Comparison of ENCODE assay signal across 1 cellular context in the genomic region with DNA sequence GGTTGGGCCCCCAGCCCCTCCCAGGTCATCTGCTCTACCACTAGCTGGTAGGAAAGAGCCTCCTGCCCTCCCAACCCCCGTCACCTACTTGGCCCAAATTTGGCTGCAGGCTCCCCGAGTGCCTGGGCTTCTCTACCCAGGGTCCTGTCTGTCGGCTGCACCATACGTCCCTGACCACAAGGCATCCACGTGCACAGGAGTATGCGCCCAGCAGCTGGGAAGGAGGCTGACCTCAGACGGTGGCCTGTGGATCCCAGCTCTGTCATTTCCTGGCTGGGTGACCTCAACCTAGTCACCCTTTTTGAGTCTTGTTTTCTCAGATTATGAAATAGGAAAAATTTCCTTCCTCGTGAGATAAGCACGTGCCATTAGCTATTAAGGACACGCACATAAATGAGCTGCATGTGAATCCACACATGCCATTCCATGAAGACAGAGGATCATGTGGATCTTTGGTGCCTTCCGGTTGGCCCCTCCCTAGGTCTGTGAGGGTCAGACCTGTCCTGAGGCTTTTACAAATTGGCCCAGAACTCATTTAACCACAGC.
TF ChIP-seq lines count a peak whose summit lies in the region.

No MANE protein-coding gene starts in this region.

TF ChIP-seq in K562, 482 proteins besides CTCF, POLR2A, EP300 and RAD21 (continued from another document and continues in another):
- TF ChIP-seq GABPA (tag; conservative IDR thresholded peaks at IDR 0.05; ENCODE audit: low read depth): peak; percentile 45; the same call in 1 of the 2 replicates
- TF ChIP-seq, protein P1, sequence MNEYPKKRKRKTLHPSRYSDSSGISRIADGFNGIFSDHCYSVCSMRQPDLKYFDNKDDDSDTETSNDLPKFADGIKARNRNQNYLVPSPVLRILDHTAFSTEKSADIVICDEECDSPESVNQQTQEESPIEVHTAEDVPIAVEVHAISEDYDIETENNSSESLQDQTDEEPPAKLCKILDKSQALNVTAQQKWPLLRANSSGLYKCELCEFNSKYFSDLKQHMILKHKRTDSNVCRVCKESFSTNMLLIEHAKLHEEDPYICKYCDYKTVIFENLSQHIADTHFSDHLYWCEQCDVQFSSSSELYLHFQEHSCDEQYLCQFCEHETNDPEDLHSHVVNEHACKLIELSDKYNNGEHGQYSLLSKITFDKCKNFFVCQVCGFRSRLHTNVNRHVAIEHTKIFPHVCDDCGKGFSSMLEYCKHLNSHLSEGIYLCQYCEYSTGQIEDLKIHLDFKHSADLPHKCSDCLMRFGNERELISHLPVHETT (CRISPR knock-in tag; conservative IDR thresholded peaks at IDR 0.05 in 1 of 2, IDR thresholded peaks at IDR 0.05 in 1 of 2): 0 out of 4 replicates have a peak, but pooled peaks of 1 of the 2 experiments have one; percentile 22
- TF ChIP-seq TFAM (CRISPR knock-in tag; conservative IDR thresholded peaks at IDR 0.05): no peak
- no peak for TF ChIP-seq SIN3A (IDR thresholded peaks at IDR 0.05; ENCODE audit: borderline replicate concordance in 2 of 2, control insufficient read depth in 1 of 2, low read depth in 2 of 2, low read length in 2 of 2)
- no peak for TF ChIP-seq MCM2 (IDR thresholded peaks at IDR 0.05; ENCODE audit: low read depth)
- no peak for TF ChIP-seq DPF2 (IDR thresholded peaks at IDR 0.05)
- TF ChIP-seq SMARCC2 (IDR thresholded peaks at IDR 0.05; ENCODE audit: low read depth): no peak
- TF ChIP-seq, protein P2, sequence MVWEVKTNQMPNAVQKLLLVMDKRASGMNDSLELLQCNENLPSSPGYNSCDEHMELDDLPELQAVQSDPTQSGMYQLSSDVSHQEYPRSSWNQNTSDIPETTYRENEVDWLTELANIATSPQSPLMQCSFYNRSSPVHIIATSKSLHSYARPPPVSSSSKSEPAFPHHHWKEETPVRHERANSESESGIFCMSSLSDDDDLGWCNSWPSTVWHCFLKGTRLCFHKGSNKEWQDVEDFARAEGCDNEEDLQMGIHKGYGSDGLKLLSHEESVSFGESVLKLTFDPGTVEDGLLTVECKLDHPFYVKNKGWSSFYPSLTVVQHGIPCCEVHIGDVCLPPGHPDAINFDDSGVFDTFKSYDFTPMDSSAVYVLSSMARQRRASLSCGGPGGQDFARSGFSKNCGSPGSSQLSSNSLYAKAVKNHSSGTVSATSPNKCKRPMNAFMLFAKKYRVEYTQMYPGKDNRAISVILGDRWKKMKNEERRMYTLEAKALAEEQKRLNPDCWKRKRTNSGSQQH (CRISPR knock-in tag; IDR thresholded peaks at IDR 0.05): no peak
- no peak for TF ChIP-seq CREB1 (IDR thresholded peaks at IDR 0.05)
- TF ChIP-seq CREB1 (CRISPR knock-in tag; IDR thresholded peaks at IDR 0.05): no peak
- no peak for TF ChIP-seq MBD2 (IDR thresholded peaks at IDR 0.05; ENCODE audit: borderline replicate concordance, low read depth)
- TF ChIP-seq CBFB (CRISPR knock-in tag; IDR thresholded peaks at IDR 0.05): no peak
- TF ChIP-seq, protein P3, sequence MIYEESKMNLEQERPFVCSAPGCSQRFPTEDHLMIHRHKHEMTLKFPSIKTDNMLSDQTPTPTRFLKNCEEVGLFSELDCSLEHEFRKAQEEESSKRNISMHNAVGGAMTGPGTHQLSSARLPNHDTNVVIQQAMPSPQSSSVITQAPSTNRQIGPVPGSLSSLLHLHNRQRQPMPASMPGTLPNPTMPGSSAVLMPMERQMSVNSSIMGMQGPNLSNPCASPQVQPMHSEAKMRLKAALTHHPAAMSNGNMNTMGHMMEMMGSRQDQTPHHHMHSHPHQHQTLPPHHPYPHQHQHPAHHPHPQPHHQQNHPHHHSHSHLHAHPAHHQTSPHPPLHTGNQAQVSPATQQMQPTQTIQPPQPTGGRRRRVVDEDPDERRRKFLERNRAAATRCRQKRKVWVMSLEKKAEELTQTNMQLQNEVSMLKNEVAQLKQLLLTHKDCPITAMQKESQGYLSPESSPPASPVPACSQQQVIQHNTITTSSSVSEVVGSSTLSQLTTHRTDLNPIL (CRISPR knock-in tag; IDR thresholded peaks at IDR 0.05): no peak
- TF ChIP-seq BRCA1 (IDR thresholded peaks at IDR 0.05): no peak
- TF ChIP-seq BRCA1 (CRISPR knock-in tag; IDR thresholded peaks at IDR 0.05): no peak
- TF ChIP-seq ZBTB17 (CRISPR knock-in tag; IDR thresholded peaks at IDR 0.05): no peak
- no peak for TF ChIP-seq KDM4B (IDR thresholded peaks at IDR 0.05; ENCODE audit: borderline replicate concordance in 2 of 2, low read depth in 1 of 2)
- TF ChIP-seq ZNF77 (CRISPR knock-in tag; IDR thresholded peaks at IDR 0.05): no peak
- no peak for TF ChIP-seq CBX5 (IDR thresholded peaks at IDR 0.05; ENCODE audit: borderline replicate concordance, low read depth)
- peak; percentile 47; the same call in 1 of the 2 replicates for TF ChIP-seq ATF7 (IDR thresholded peaks at IDR 0.05)
- TF ChIP-seq MTF1 (CRISPR knock-in tag; IDR thresholded peaks at IDR 0.05; ENCODE audit: borderline replicate concordance): no peak
- TF ChIP-seq, protein P4, sequence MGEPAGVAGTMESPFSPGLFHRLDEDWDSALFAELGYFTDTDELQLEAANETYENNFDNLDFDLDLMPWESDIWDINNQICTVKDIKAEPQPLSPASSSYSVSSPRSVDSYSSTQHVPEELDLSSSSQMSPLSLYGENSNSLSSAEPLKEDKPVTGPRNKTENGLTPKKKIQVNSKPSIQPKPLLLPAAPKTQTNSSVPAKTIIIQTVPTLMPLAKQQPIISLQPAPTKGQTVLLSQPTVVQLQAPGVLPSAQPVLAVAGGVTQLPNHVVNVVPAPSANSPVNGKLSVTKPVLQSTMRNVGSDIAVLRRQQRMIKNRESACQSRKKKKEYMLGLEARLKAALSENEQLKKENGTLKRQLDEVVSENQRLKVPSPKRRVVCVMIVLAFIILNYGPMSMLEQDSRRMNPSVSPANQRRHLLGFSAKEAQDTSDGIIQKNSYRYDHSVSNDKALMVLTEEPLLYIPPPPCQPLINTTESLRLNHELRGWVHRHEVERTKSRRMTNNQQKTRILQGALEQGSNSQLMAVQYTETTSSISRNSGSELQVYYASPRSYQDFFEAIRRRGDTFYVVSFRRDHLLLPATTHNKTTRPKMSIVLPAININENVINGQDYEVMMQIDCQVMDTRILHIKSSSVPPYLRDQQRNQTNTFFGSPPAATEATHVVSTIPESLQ (CRISPR knock-in tag; IDR thresholded peaks at IDR 0.05): no peak
- no peak for TF ChIP-seq POLR2H (tag; IDR thresholded peaks at IDR 0.05; ENCODE audit: low read depth)
- TF ChIP-seq RHOXF2B (CRISPR knock-in tag; conservative IDR thresholded peaks at IDR 0.05): no peak
- no peak for TF ChIP-seq SMAD1 (IDR thresholded peaks at IDR 0.05; ENCODE audit: low read depth, low read length, partially characterized antibody)
- TF ChIP-seq, protein P5, sequence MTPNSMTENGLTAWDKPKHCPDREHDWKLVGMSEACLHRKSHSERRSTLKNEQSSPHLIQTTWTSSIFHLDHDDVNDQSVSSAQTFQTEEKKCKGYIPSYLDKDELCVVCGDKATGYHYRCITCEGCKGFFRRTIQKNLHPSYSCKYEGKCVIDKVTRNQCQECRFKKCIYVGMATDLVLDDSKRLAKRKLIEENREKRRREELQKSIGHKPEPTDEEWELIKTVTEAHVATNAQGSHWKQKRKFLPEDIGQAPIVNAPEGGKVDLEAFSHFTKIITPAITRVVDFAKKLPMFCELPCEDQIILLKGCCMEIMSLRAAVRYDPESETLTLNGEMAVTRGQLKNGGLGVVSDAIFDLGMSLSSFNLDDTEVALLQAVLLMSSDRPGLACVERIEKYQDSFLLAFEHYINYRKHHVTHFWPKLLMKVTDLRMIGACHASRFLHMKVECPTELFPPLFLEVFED (CRISPR knock-in tag; conservative IDR thresholded peaks at IDR 0.05): no peak
- TF ChIP-seq, protein P6, sequence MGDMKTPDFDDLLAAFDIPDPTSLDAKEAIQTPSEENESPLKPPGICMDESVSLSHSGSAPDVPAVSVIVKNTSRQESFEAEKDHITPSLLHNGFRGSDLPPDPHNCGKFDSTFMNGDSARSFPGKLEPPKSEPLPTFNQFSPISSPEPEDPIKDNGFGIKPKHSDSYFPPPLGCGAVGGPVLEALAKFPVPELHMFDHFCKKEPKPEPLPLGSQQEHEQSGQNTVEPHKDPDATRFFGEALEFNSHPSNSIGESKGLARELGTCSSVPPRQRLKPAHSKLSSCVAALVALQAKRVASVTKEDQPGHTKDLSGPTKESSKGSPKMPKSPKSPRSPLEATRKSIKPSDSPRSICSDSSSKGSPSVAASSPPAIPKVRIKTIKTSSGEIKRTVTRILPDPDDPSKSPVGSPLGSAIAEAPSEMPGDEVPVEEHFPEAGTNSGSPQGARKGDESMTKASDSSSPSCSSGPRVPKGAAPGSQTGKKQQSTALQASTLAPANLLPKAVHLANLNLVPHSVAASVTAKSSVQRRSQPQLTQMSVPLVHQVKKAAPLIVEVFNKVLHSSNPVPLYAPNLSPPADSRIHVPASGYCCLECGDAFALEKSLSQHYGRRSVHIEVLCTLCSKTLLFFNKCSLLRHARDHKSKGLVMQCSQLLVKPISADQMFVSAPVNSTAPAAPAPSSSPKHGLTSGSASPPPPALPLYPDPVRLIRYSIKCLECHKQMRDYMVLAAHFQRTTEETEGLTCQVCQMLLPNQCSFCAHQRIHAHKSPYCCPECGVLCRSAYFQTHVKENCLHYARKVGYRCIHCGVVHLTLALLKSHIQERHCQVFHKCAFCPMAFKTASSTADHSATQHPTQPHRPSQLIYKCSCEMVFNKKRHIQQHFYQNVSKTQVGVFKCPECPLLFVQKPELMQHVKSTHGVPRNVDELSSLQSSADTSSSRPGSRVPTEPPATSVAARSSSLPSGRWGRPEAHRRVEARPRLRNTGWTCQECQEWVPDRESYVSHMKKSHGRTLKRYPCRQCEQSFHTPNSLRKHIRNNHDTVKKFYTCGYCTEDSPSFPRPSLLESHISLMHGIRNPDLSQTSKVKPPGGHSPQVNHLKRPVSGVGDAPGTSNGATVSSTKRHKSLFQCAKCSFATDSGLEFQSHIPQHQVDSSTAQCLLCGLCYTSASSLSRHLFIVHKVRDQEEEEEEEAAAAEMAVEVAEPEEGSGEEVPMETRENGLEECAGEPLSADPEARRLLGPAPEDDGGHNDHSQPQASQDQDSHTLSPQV (IDR thresholded peaks at IDR 0.05): peak; percentile 79
- TF ChIP-seq, protein P7, sequence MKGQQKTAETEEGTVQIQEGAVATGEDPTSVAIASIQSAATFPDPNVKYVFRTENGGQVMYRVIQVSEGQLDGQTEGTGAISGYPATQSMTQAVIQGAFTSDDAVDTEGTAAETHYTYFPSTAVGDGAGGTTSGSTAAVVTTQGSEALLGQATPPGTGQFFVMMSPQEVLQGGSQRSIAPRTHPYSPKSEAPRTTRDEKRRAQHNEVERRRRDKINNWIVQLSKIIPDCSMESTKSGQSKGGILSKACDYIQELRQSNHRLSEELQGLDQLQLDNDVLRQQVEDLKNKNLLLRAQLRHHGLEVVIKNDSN (CRISPR knock-in tag; IDR thresholded peaks at IDR 0.05): peak; percentile 33; the same call in 1 of the 2 replicates
- TF ChIP-seq CBX3 (IDR thresholded peaks at IDR 0.05; ENCODE audit: borderline replicate concordance in 1 of 2, low read length in 2 of 2): no peak
- no peak for TF ChIP-seq ZNF263 (CRISPR knock-in tag; IDR thresholded peaks at IDR 0.05; ENCODE audit: borderline replicate concordance)
- TF ChIP-seq HDAC2 (IDR thresholded peaks at IDR 0.05): no peak
- TF ChIP-seq, protein P8, sequence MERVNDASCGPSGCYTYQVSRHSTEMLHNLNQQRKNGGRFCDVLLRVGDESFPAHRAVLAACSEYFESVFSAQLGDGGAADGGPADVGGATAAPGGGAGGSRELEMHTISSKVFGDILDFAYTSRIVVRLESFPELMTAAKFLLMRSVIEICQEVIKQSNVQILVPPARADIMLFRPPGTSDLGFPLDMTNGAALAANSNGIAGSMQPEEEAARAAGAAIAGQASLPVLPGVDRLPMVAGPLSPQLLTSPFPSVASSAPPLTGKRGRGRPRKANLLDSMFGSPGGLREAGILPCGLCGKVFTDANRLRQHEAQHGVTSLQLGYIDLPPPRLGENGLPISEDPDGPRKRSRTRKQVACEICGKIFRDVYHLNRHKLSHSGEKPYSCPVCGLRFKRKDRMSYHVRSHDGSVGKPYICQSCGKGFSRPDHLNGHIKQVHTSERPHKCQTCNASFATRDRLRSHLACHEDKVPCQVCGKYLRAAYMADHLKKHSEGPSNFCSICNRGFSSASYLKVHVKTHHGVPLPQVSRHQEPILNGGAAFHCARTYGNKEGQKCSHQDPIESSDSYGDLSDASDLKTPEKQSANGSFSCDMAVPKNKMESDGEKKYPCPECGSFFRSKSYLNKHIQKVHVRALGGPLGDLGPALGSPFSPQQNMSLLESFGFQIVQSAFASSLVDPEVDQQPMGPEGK (CRISPR knock-in tag; IDR thresholded peaks at IDR 0.05; ENCODE audit: borderline replicate concordance): no peak
- TF ChIP-seq U2AF1 (optimal IDR thresholded peaks at IDR 0.05; ENCODE audit: low read depth, low read length): no peak
- TF ChIP-seq STAT5A (IDR thresholded peaks at IDR 0.05; ENCODE audit: borderline replicate concordance, low read length): no peak
- no peak for TF ChIP-seq ZNF239 (CRISPR knock-in tag; IDR thresholded peaks at IDR 0.05)
- TF ChIP-seq, protein P9, sequence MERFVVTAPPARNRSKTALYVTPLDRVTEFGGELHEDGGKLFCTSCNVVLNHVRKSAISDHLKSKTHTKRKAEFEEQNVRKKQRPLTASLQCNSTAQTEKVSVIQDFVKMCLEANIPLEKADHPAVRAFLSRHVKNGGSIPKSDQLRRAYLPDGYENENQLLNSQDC (CRISPR knock-in tag; IDR thresholded peaks at IDR 0.05): no peak
- TF ChIP-seq U2AF2 (optimal IDR thresholded peaks at IDR 0.05; ENCODE audit: low read depth, low read length): no peak
- TF ChIP-seq ZNF699 (CRISPR knock-in tag; IDR thresholded peaks at IDR 0.05; ENCODE audit: insufficient replicate concordance): no peak
- no peak for TF ChIP-seq SRF (CRISPR knock-in tag; IDR thresholded peaks at IDR 0.05)
- TF ChIP-seq MTA3 (IDR thresholded peaks at IDR 0.05; ENCODE audit: borderline replicate concordance): no peak
- TF ChIP-seq KAT7 (CRISPR knock-in tag; IDR thresholded peaks at IDR 0.05; ENCODE audit: borderline replicate concordance): no peak
- TF ChIP-seq, protein P10, sequence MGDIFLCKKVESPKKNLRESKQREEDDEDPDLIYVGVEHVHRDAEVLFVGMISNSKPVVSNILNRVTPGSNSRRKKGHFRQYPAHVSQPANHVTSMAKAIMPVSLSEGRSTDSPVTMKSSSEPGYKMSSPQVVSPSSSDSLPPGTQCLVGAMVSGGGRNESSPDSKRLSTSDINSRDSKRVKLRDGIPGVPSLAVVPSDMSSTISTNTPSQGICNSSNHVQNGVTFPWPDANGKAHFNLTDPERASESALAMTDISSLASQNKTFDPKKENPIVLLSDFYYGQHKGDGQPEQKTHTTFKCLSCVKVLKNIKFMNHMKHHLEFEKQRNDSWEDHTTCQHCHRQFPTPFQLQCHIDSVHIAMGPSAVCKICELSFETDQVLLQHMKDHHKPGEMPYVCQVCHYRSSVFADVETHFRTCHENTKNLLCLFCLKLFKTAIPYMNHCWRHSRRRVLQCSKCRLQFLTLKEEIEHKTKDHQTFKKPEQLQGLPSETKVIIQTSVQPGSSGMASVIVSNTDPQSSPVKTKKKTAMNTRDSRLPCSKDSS (IDR thresholded peaks at IDR 0.05; ENCODE audit: low read depth, partially characterized antibody): no peak
- TF ChIP-seq, protein P11, sequence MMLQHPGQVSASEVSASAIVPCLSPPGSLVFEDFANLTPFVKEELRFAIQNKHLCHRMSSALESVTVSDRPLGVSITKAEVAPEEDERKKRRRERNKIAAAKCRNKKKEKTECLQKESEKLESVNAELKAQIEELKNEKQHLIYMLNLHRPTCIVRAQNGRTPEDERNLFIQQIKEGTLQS (IDR thresholded peaks at IDR 0.05): peak; percentile 71
- TF ChIP-seq, protein P11 (CRISPR knock-in tag; conservative IDR thresholded peaks at IDR 0.05): no peak
- no peak for TF ChIP-seq ZFPM2 (CRISPR knock-in tag; IDR thresholded peaks at IDR 0.05)
